ENCODE assay signal across 7 cellular contexts in the genomic region with DNA sequence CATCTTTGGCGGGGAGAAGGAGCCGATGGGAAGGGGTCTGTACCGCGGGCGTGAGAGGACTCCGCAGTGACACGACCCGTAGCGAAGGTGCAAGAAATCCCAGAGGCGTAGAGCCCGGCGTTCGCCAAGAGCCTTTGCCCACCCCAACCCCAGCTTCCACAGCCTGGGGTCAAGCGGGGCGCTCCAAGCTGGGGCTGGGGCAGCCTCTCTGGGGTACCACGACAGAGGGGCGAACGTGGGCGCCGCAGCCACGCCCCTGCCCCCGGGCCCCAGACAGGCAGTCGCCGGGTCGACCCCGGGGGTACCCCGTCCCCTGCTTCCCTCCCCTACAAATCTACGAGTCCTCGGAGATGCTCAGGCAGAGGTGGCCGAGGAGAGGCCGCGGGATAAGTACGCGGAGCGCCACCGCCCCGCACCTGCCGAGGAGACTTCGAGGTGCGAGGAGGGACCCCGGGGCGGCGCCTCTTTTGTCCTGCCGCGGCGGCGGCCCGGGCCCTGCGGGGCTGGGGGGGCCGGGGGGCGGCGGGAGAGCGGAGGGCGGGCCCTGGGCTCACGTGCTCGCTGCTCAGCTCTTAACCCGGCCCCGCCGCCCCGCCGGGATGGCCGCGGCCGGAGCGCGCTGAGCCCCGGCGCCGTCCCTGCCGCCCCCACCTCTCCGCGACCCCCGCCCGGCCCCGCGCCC. TPM values are rescaled to one million over a fixed set of nuclear protein-coding genes. Genes with fewer than 3 reads are reported as not detected.
DNase-seq lines count a peak whose midpoint lies in the region; ATAC-seq and TF ChIP-seq lines count a peak whose summit lies in the region.

A gene with protein sequence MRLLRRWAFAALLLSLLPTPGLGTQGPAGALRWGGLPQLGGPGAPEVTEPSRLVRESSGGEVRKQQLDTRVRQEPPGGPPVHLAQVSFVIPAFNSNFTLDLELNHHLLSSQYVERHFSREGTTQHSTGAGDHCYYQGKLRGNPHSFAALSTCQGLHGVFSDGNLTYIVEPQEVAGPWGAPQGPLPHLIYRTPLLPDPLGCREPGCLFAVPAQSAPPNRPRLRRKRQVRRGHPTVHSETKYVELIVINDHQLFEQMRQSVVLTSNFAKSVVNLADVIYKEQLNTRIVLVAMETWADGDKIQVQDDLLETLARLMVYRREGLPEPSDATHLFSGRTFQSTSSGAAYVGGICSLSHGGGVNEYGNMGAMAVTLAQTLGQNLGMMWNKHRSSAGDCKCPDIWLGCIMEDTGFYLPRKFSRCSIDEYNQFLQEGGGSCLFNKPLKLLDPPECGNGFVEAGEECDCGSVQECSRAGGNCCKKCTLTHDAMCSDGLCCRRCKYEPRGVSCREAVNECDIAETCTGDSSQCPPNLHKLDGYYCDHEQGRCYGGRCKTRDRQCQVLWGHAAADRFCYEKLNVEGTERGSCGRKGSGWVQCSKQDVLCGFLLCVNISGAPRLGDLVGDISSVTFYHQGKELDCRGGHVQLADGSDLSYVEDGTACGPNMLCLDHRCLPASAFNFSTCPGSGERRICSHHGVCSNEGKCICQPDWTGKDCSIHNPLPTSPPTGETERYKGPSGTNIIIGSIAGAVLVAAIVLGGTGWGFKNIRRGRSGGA (plus strand): TSS at position 575 of the 682 bp plus-strand sequence. CDS start 212 bp downstream, outside the sequence.

- H3K27ac Mint-ChIP-seq in T-cell, result peak within 1 kb of the TSS in 1 of 2 donors; percentile 49

- 0 out of 2 replicates have a peak within 1 kb of the TSS, but pooled peaks have one; percentile 47 for H2AFZ ChIP-seq in GM23248

- H3K9me3 ChIP-seq in GM23248 (ENCODE audit: low read depth) (no peaks in the 10 kb centered on the region), gastroesophageal sphincter (no peaks in the 10 kb centered on the region), gastrocnemius medialis (no peaks in the 10 kb centered on the region)

- H3K4me1 ChIP-seq in GM23248 (ENCODE audit: insufficient read depth) (no peaks in the 10 kb centered on the region), gastroesophageal sphincter (peaks cover 0 to 18% (median 6%) of the 10 kb centered on the region in 3 donors), gastrocnemius medialis (peaks cover 0 to 6% of the 10 kb centered on the region in 2 donors)

- H3K4me3 Mint-ChIP-seq in T-cell, result peak within 1 kb of the TSS; percentile 41 to 74 (median 71)

- TF ChIP-seq POLR2A in gastroesophageal sphincter (IDR thresholded peaks at IDR 0.05) (no peak), gastrocnemius medialis (IDR thresholded peaks at IDR 0.05) (no peak)

- no peak within 1 kb of the TSS for H3K9ac ChIP-seq in GM23248

- H3K9me2 ChIP-seq in GM23248 (ENCODE audit: insufficient read depth), result no peaks in the 10 kb centered on the region

- no peak within 1 kb of the TSS for H3K27ac ChIP-seq in GM23248
- H3K27ac ChIP-seq in gastroesophageal sphincter, result no peak within 1 kb of the TSS
- no peak within 1 kb of the TSS for H3K27ac ChIP-seq in gastrocnemius medialis

- H3K27me3 ChIP-seq in GM23248 (replicated peaks; ENCODE audit: insufficient read depth) (peaks cover 5% of the 10 kb centered on the region; the same call in 1 of the 2 replicates), gastroesophageal sphincter (peaks cover 58% of the 10 kb centered on the region), gastrocnemius medialis (peaks cover 29 to 33% (median 30%) of the 10 kb centered on the region in 3 donors)

- intact Hi-C loops in gastrocnemius medialis (cut with DNase I; ENCODE audit: low total_unique reads), result no loop called here

- TF ChIP-seq CTCF in gastroesophageal sphincter (IDR thresholded peaks at IDR 0.05) (no peak), gastrocnemius medialis (IDR thresholded peaks at IDR 0.05 in 4 of 5, conservative IDR thresholded peaks at IDR 0.05 in 1 of 5) (no peak)

- ATAC-seq in T-cell (replicated peaks in 1 of 4), result peak; percentile 56 to 68 (median 64)
- peak; percentile 60 for ATAC-seq in gastroesophageal sphincter
- ATAC-seq in gastrocnemius medialis, result no peak

- CTCF ChIA-PET in T-cell (lab: Charles Lee), result no interaction called here

- peaks cover 20 to 50% of the 10 kb centered on the region in 2 donors for H3K27me3 Mint-ChIP-seq in T-cell

- H3K4me2 ChIP-seq in GM23248 (ENCODE audit: unreplicated experiment), result peak within 1 kb of the TSS; percentile 70

- peak within 1 kb of the TSS; percentile 61; the same call in 1 of the 2 replicates for H3K4me3 ChIP-seq in GM23248
- H3K4me3 ChIP-seq in gastroesophageal sphincter, result peak within 1 kb of the TSS; percentile 26 to 56
- peak within 1 kb of the TSS; percentile 28 to 41 (median 35) for H3K4me3 ChIP-seq in gastrocnemius medialis

- H3F3A ChIP-seq in GM23248 (ENCODE audit: insufficient read depth), result no peaks in the 10 kb centered on the region

- WGBS in GM23248 (ENCODE audit: low coverage in 1 of 2, low lambda C conversion rate in 2 of 2, missing lambda C conversion rate in 2 of 2), 2 experiments, result 14 to 33% methylated on average over 14 to 32 of the region's 76 CpGs
- WGBS in gastroesophageal sphincter (ENCODE audit: low coverage in 1 of 2), 2 donors, result no CpG with 5 or more reads among the region's 76 CpGs

- POLR2A ChIA-PET in T-cell (lab: Charles Lee), result no interaction called here

- no peaks in the 10 kb centered on the region for H3K9me3 Mint-ChIP-seq in T-cell

- TF ChIP-seq EP300 in gastroesophageal sphincter (IDR thresholded peaks at IDR 0.05), result no peak

- H3K79me2 ChIP-seq in GM23248 (ENCODE audit: insufficient read depth), result no peaks in the 10 kb centered on the region

- no peaks in the 10 kb centered on the region for H4K20me1 ChIP-seq in GM23248 (ENCODE audit: insufficient read depth)

- H3K36me3 ChIP-seq in GM23248 (ENCODE audit: low read depth) (no peaks in the 10 kb centered on the region), gastroesophageal sphincter (no peaks in the 10 kb centered on the region), gastrocnemius medialis (no peaks in the 10 kb centered on the region)

- DNase-seq in GM23248 (peak; percentile 41), T-cell (no peak), gastrocnemius medialis (no peak), superior temporal gyrus (ENCODE audit: extremely low spot score) (no peak), NCI-H526 treated with DMSO at 0.1 percent for 48 hours (lab: John Stamatoyannopoulos, UW) (no peak), OCI-M2 (lab: John Stamatoyannopoulos, UW; ENCODE audit: unreplicated experiment) (no peak)

- peaks cover 0 to 4% (median 2%) of the 10 kb centered on the region in 3 donors for H3K4me1 Mint-ChIP-seq in T-cell

- in situ Hi-C loops in GM23248 (cut with MboI) (loop anchor here (25.0 kb wide), 1 partner anchor 279 kb away; no protein-coding TSS in a partner anchor), gastrocnemius medialis (cut with MboI; ENCODE audit: low sequenced_read_pairs in 4 of 4) (loop anchor here in 1 of 4 donors (25.0 kb wide), 1 partner anchor 279 kb away; no protein-coding TSS in a partner anchor)

- no peaks in the 10 kb centered on the region for H3K36me3 Mint-ChIP-seq in T-cell

RNA-seq across cellular contexts. Expression of the gene that starts here (rescaled TPM):
- 0.22 and 0.63 TPM in 2 replicates for total RNA-seq in GM23248 (2014; rRNA removed; shearing (Covaris generic))
- 0.09 and 0.20 TPM in 2 replicates for polyA plus RNA-seq in GM23248 (2016; fragmentation: Nextera tagmentation; extraction: Ambion mirVana)
- 1 to 10 TPM in 1 of 5 donors, under 1 TPM in 4; 0.43 to 1.0 (median 0.68) TPM for total RNA-seq in T-cell
- total RNA-seq in gastroesophageal sphincter, result 1 to 10 TPM in 3 of 4 donors, under 1 TPM in 1; 0.10 to 4.2 (median 1.3) TPM
- total RNA-seq in gastrocnemius medialis, result under 1 TPM in 2 of 4 donors, not detected in 2; 0.04 to 0.36 TPM

Comparison
In these comparisons a context has a peak if more than half of its experiments do, and no peak if none do; other contexts are left out.
1. Peak in DNase-seq, H3K4me3 ChIP-seq and H3K4me2 ChIP-seq in GM23248; RNA of the gene not detected or under 1 TPM.
2. ATAC-seq: peak in T-cell (4 of 4) and gastroesophageal sphincter (single experiment); none in gastrocnemius medialis (0 of 2).
3. Peak in every context shown above with its lines, with median percentiles within 50 percentile points of each other: H3K4me3 ChIP-seq.